In the genomic region with DNA sequence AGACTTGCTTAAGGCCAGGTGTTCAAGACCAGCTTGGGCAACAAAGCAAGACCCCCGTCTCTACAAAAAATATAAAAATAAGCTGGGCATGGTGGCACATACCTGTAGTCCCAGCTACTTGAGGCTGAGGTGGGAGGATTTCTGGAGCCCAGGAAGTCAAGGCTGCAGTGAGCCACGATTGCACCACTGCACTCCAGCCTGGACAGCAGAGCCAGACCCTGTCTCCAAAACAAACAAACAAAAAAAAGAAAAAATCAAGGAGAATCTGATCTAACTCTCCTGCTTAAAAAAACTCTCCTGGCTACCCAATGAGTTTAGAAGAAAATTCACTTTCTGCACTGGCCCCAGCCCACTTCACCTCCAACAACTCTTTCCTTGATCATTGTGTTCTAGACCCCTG, we compare ENCODE assay signal across 25 cellular contexts. TPM values are rescaled to one million over a fixed set of nuclear protein-coding genes. Genes with fewer than 3 reads are reported as not detected.
DNase-seq lines count a peak whose midpoint lies in the region; ATAC-seq, FAIRE-seq and TF ChIP-seq lines count a peak whose summit lies in the region.
"Had no signal": no experiment of that assay in that cellular context is flagged by ENCODE, and none has a peak within 500 bp of the region (broad histone marks: within the 10 kb centered on the region; RNA-seq: fewer than 3 reads in every experiment).

No MANE protein-coding gene starts in this region.

- no peak overlapping the region for H3K4me3 Mint-ChIP-seq in astrocyte (ENCODE audit: unreplicated experiment)
- H3K4me3 Mint-ChIP-seq: naive B cell; stimulated activated naive CD8-positive, alpha-beta T cell treated with anti-CD3 and anti-CD28 coated beads, Interleukin-15, Interleukin-2, amounts not matched to agents 100 ng/mL and 50 ng/mL, for 24 hours; WTC11 had no signal

- DNase-seq in astrocyte (ENCODE audit: low read depth) (no peak), hepatocyte (ENCODE audit: low spot score) (no peak), pancreas (peak in 1 of 6 donors; percentile 30), SKM-1 (lab: John Stamatoyannopoulos, UW; ENCODE audit: unreplicated experiment) (no peak), GM13977 (ENCODE audit: low spot score) (no peak), mucosa of descending colon (no peak)
- DNase-seq: activated CD4-positive, alpha-beta T cell treated with anti-CD3 and anti-CD28 coated beads, Interleukin-2, amount 50 U/mL, for 4 hours; activated gamma-delta T cell; activated T-cell treated with anti-CD3 and anti-CD28 coated beads for 4 hours; brain microvascular endothelial cell; C1 segment of cervical spinal cord; heart left ventricle; naive B cell; NCI-H2081; occipital lobe; SK-N-SH; stimulated activated CD4-positive, alpha-beta T cell treated with anti-CD3 and anti-CD28 coated beads, Interleukin-4, amount 100 ng/mL, for 24 hours had no signal

- H3K4me1 ChIP-seq in ACC112 (ENCODE audit: control insufficient read depth, insufficient read depth, low read length, unreplicated experiment) (peaks cover 12% of the 10 kb centered on the region), astrocyte (ENCODE audit: insufficient read depth, low read length) (peaks cover 11% of the 10 kb centered on the region), hepatocyte (ENCODE audit: insufficient read depth) (peaks cover 14% of the 10 kb centered on the region), pancreas (peaks cover 16 to 26% (median 21%) of the 10 kb centered on the region in 3 donors), mucosa of descending colon (ENCODE audit: low read depth) (peaks cover 13% of the 10 kb centered on the region)
- H3K4me1 ChIP-seq: heart left ventricle had no signal

- H3K79me2 ChIP-seq in ACC112 (ENCODE audit: control insufficient read depth, insufficient read depth, low read length, unreplicated experiment) (no peaks in the 10 kb centered on the region), astrocyte (ENCODE audit: insufficient read depth, low read length) (no peaks in the 10 kb centered on the region), hepatocyte (no peaks in the 10 kb centered on the region)

- no peaks in the 10 kb centered on the region for H3K36me3 Mint-ChIP-seq in astrocyte (ENCODE audit: low read depth, unreplicated experiment)
- H3K36me3 Mint-ChIP-seq: naive B cell, WTC11 had no signal

- peak overlapping the region; percentile 78 for H3K27ac Mint-ChIP-seq in astrocyte (ENCODE audit: unreplicated experiment)
- H3K27ac Mint-ChIP-seq: naive B cell; stimulated activated naive CD8-positive, alpha-beta T cell treated with anti-CD3 and anti-CD28 coated beads, Interleukin-15, Interleukin-2, amounts not matched to agents 100 ng/mL and 50 ng/mL, for 24 hours; WTC11 had no signal

- H3K36me3 ChIP-seq in ACC112 (ENCODE audit: insufficient read depth, low read length) = no peaks in the 10 kb centered on the region
- H3K36me3 ChIP-seq in astrocyte (ENCODE audit: insufficient read depth, low read length) = no peaks in the 10 kb centered on the region
- H3K36me3 ChIP-seq in hepatocyte (replicated peaks; ENCODE audit: insufficient read depth, low read depth) = no peaks in the 10 kb centered on the region
- H3K36me3 ChIP-seq in pancreas = no peaks in the 10 kb centered on the region
- no peaks in the 10 kb centered on the region for H3K36me3 ChIP-seq in mucosa of descending colon (ENCODE audit: low read depth)
- H3K36me3 ChIP-seq: brain microvascular endothelial cell, heart left ventricle had no signal

- 71% methylated on average over 2 of the region's 2 CpGs for WGBS in hepatocyte (ENCODE audit: low lambda C conversion rate, missing lambda C conversion rate)
- 51 to 52% methylated on average over 2 of the region's 2 CpGs for WGBS in pancreas, 2 donors

- H4K20me1 ChIP-seq in astrocyte (ENCODE audit: insufficient read depth, low read length) (no peaks in the 10 kb centered on the region), hepatocyte (ENCODE audit: insufficient read depth, poor library complexity, severe bottlenecking) (no peaks in the 10 kb centered on the region)

- H3K9ac ChIP-seq in astrocyte (ENCODE audit: low read length) = no peak overlapping the region
- H3K9ac ChIP-seq: SK-N-SH had no signal

- intact Hi-C loops in pancreas (cut with DNase I) = no loop called here
- intact Hi-C loops in mucosa of descending colon (cut with DNase I, micrococcal nuclease) = no loop called here

- FAIRE-seq in astrocyte (lab: Jason Lieb, UNC) = no peak
- no peak for FAIRE-seq in pancreas (lab: Jason Lieb, UNC)
- FAIRE-seq: H1 had no signal

- H3K27me3 ChIP-seq in ACC112 (ENCODE audit: insufficient read depth, low read length) (no peaks in the 10 kb centered on the region), astrocyte (ENCODE audit: insufficient read depth, low read length) (no peaks in the 10 kb centered on the region), hepatocyte (no peaks in the 10 kb centered on the region), pancreas (no peaks in the 10 kb centered on the region)
- H3K27me3 ChIP-seq: brain microvascular endothelial cell had no signal

- H3K9me3 ChIP-seq in astrocyte (ENCODE audit: insufficient read depth, low read depth, low read length) = no peaks in the 10 kb centered on the region
- no peaks in the 10 kb centered on the region for H3K9me3 ChIP-seq in hepatocyte (ENCODE audit: low read depth)
- no peaks in the 10 kb centered on the region for H3K9me3 ChIP-seq in pancreas
- no peaks in the 10 kb centered on the region for H3K9me3 ChIP-seq in mucosa of descending colon
- H3K9me3 ChIP-seq: heart left ventricle, SK-N-SH had no signal

- TF ChIP-seq CTCF in astrocyte (IDR thresholded peaks at IDR 0.05; ENCODE audit: insufficient read depth, low read depth, low read length) = no peak
- no peak for TF ChIP-seq CTCF in hepatocyte (IDR thresholded peaks at IDR 0.05; ENCODE audit: poor library complexity)
- TF ChIP-seq CTCF in pancreas (IDR thresholded peaks at IDR 0.05) = no peak
- TF ChIP-seq CTCF in GM13977 (IDR thresholded peaks at IDR 0.05; ENCODE audit: extremely low read depth, insufficient read depth, missing control alignments) = no peak
- TF ChIP-seq CTCF in mucosa of descending colon (IDR thresholded peaks at IDR 0.05) = no peak

- no peak overlapping the region for H3K4me2 ChIP-seq in astrocyte (ENCODE audit: low read length)
- peak overlapping the region; percentile 48 for H3K4me2 ChIP-seq in hepatocyte
- H3K4me2 ChIP-seq: SK-N-SH had no signal

- H3K9me2 ChIP-seq in hepatocyte (replicated peaks; ENCODE audit: insufficient read depth) = no peaks in the 10 kb centered on the region
- H3K9me2 ChIP-seq: SK-N-SH had no signal

- H3K27me3 Mint-ChIP-seq in astrocyte (ENCODE audit: low read depth, unreplicated experiment) = no peaks in the 10 kb centered on the region

- no peak overlapping the region for H2AFZ ChIP-seq in ACC112 (ENCODE audit: low read length, unreplicated experiment)
- H2AFZ ChIP-seq in astrocyte (ENCODE audit: low read depth, low read length) = no peak overlapping the region
- H2AFZ ChIP-seq in hepatocyte = no peak overlapping the region

- H3K27ac ChIP-seq in ACC112 (ENCODE audit: low read depth, low read length) = peak overlapping the region; percentile 27; the same call in 1 of the 2 replicates
- no peak overlapping the region for H3K27ac ChIP-seq in astrocyte (ENCODE audit: low read depth, low read length)
- peak overlapping the region; percentile 96 for H3K27ac ChIP-seq in hepatocyte
- H3K27ac ChIP-seq in pancreas = peak overlapping the region; percentile 55 to 94 (median 78)
- H3K27ac ChIP-seq: brain microvascular endothelial cell, coronary artery, heart left ventricle had no signal

- H3K4me3 ChIP-seq in ACC112 (ENCODE audit: low read depth, low read length) = no peak overlapping the region
- no peak overlapping the region for H3K4me3 ChIP-seq in astrocyte (ENCODE audit: insufficient read depth, low read depth, low read length)
- no peak overlapping the region for H3K4me3 ChIP-seq in hepatocyte
- H3K4me3 ChIP-seq in pancreas = no peak overlapping the region
- H3K4me3 ChIP-seq in mucosa of descending colon = no peak overlapping the region
- H3K4me3 ChIP-seq: coronary artery, heart left ventricle had no signal

- H3K4me1 Mint-ChIP-seq in astrocyte (ENCODE audit: low read depth, unreplicated experiment) = peaks cover 3% of the 10 kb centered on the region
- H3K4me1 Mint-ChIP-seq: naive B cell had no signal

- in situ Hi-C loops in GM13977 (cut with MboI; ENCODE audit: low pct_unique_long_range_greater_than_20kb, low sequenced_read_pairs, unreplicated experiment) = no loop called here

- H3K9me3 Mint-ChIP-seq in astrocyte (ENCODE audit: unreplicated experiment) = no peaks in the 10 kb centered on the region
- H3K9me3 Mint-ChIP-seq: naive B cell; stimulated activated naive CD8-positive, alpha-beta T cell treated with anti-CD3 and anti-CD28 coated beads, Interleukin-15, Interleukin-2, amounts not matched to agents 100 ng/mL and 50 ng/mL, for 24 hours; WTC11 had no signal

- ATAC-seq in pancreas (no peak), mucosa of descending colon (no peak), HG02798 (IDR thresholded peaks at IDR 0.05; ENCODE audit: poor library complexity, unreplicated experiment) (no peak)
- ATAC-seq: heart left ventricle, WTC11 had no signal

RNA-seq across cellular contexts. Expression of a gene that starts 1.9 kb away (rescaled TPM):
- total RNA-seq in astrocyte (not detected in 2 replicates), hepatocyte (0.17 and 0.52 TPM in 2 replicates), pancreas (under 1 TPM in 3 of 6 donors, not detected in 3; 0.12 to 0.22 (median 0.13) TPM), mucosa of descending colon (under 1 TPM; 0.16 to 0.43 (median 0.32) TPM)
- polyA plus RNA-seq in hepatocyte (0.66 and 0.76 TPM in 2 replicates), pancreas (under 1 TPM; 0.08 to 0.23 TPM)
- total RNA-seq: A673, H1, heart left ventricle, occipital lobe, ureter, WTC11 had no signal
- polyA plus RNA-seq: H1, heart left ventricle, SK-N-SH had no signal
